8 cellular contexts compared by ENCODE assay signal in genomic region chr1:210250998-210251679, GRCh38. TPM values are rescaled to one million over a fixed set of nuclear protein-coding genes. Genes with fewer than 3 reads are reported as not detected.
DNase-seq lines count a peak whose midpoint lies in the region; ATAC-seq, FAIRE-seq and TF ChIP-seq lines count a peak whose summit lies in the region.

No MANE protein-coding gene starts in this region.

- no peak for FAIRE-seq in D721Med (lab: Jason Lieb, UNC)

- H3K4me1 ChIP-seq in HUES6 (ENCODE audit: control insufficient read depth, insufficient read depth, low read length) (peaks cover 30% of the 10 kb centered on the region), Panc1 (ENCODE audit: control insufficient read depth, insufficient read depth, low read length) (no peaks in the 10 kb centered on the region), colonic mucosa (no peaks in the 10 kb centered on the region)

- no peak for TF ChIP-seq POLR2A in erythroblast (IDR thresholded peaks at IDR 0.05; ENCODE audit: low read length)

- CTCF ChIA-PET in Panc1 (lab: Charles Lee) = no interaction called here

- peak overlapping the region; percentile 48 for H3K4me3 Mint-ChIP-seq in stimulated activated naive CD8-positive, alpha-beta T cell treated with anti-CD3 and anti-CD28 coated beads, Interleukin-15, Interleukin-2, amounts not matched to agents 100 ng/mL and 50 ng/mL, for 24 hours

- no peaks in the 10 kb centered on the region for H3K9me3 Mint-ChIP-seq in stimulated activated naive CD8-positive, alpha-beta T cell treated with anti-CD3 and anti-CD28 coated beads, Interleukin-15, Interleukin-2, amounts not matched to agents 100 ng/mL and 50 ng/mL, for 24 hours

- H3K27me3 ChIP-seq in HUES6 (ENCODE audit: control insufficient read depth, insufficient read depth, low read length) = peaks cover 33% of the 10 kb centered on the region
- peaks cover 6% of the 10 kb centered on the region; the same call in 1 of the 2 replicates for H3K27me3 ChIP-seq in Panc1 (ENCODE audit: control insufficient read depth, insufficient read depth, low read length)
- H3K27me3 ChIP-seq in colonic mucosa = no peaks in the 10 kb centered on the region

- in situ Hi-C loops in Panc1 (cut with HindIII; ENCODE audit: low pct_unique_long_range_greater_than_20kb, low sequenced_read_pairs) = no loop called here

- intact Hi-C loops in Panc1 (cut with micrococcal nuclease; ENCODE audit: unreplicated experiment) (no loop called here), colonic mucosa (cut with DNase I) (no loop called here)

- H3K36me3 Mint-ChIP-seq in stimulated activated naive CD8-positive, alpha-beta T cell treated with anti-CD3 and anti-CD28 coated beads, Interleukin-15, Interleukin-2, amounts not matched to agents 100 ng/mL and 50 ng/mL, for 24 hours (ENCODE audit: low read depth) = no peaks in the 10 kb centered on the region

- H3K27me3 Mint-ChIP-seq in stimulated activated naive CD8-positive, alpha-beta T cell treated with anti-CD3 and anti-CD28 coated beads, Interleukin-15, Interleukin-2, amounts not matched to agents 100 ng/mL and 50 ng/mL, for 24 hours = peaks cover 78% of the 10 kb centered on the region

- H3K36me3 ChIP-seq in HUES6 (ENCODE audit: control insufficient read depth, insufficient read depth, low read length) (no peaks in the 10 kb centered on the region), Panc1 (ENCODE audit: control insufficient read depth, insufficient read depth, low read length) (no peaks in the 10 kb centered on the region), colonic mucosa (no peaks in the 10 kb centered on the region)

- H3K27ac ChIP-seq in HUES6 (ENCODE audit: low read depth, low read length) (peak overlapping the region; percentile 76; the same call in 1 of the 2 replicates), Panc1 (ENCODE audit: low read length) (no peak overlapping the region), colonic mucosa (peak overlapping the region; percentile 0)

- H3K9me3 ChIP-seq in HUES6 (ENCODE audit: control insufficient read depth, insufficient read depth, low read depth, low read length) (no peaks in the 10 kb centered on the region), Panc1 (ENCODE audit: control insufficient read depth, insufficient read depth, low read depth, low read length) (no peaks in the 10 kb centered on the region), colonic mucosa (no peaks in the 10 kb centered on the region)

- DNase-seq in D721Med (ENCODE audit: insufficient read length, low spot score) (peak; percentile 85), Panc1 (ENCODE audit: low read depth, low spot score) (no peak), colonic mucosa (peak; percentile 59), left lobe of liver (ENCODE audit: low spot score) (no peak), SIG-M5 (lab: John Stamatoyannopoulos, UW) (no peak), erythroblast (lab: John Stamatoyannopoulos, UW) (no peak)

- H3K27ac Mint-ChIP-seq in stimulated activated naive CD8-positive, alpha-beta T cell treated with anti-CD3 and anti-CD28 coated beads, Interleukin-15, Interleukin-2, amounts not matched to agents 100 ng/mL and 50 ng/mL, for 24 hours = no peak overlapping the region

- TF ChIP-seq CTCF in D721Med (IDR thresholded peaks at IDR 0.05; ENCODE audit: insufficient read depth, missing control alignments) (no peak), Panc1 (IDR thresholded peaks at IDR 0.05) (no peak), colonic mucosa (IDR thresholded peaks at IDR 0.05) (no peak)

- H3K4me3 ChIP-seq in HUES6 (ENCODE audit: low read depth, low read length) (peak overlapping the region; percentile 92), Panc1 (ENCODE audit: low read depth in 2 of 2, low read length in 2 of 2) (peak overlapping the region; percentile 37 to 38), colonic mucosa (peak overlapping the region; percentile 32)

- H3K4me1 Mint-ChIP-seq in stimulated activated naive CD8-positive, alpha-beta T cell treated with anti-CD3 and anti-CD28 coated beads, Interleukin-15, Interleukin-2, amounts not matched to agents 100 ng/mL and 50 ng/mL, for 24 hours (ENCODE audit: low read depth) = peaks cover 29% of the 10 kb centered on the region

- peak overlapping the region; percentile 98 for H3K9ac ChIP-seq in HUES6 (ENCODE audit: low read length)
- peak overlapping the region in 1 of 2 donors; percentile 32 for H3K9ac ChIP-seq in colonic mucosa (ENCODE audit: low read depth in 2 of 2, low read length in 2 of 2)

- ATAC-seq in Panc1 (peak; percentile 65), left lobe of liver (peak; percentile 20)

- BruUV-seq in Panc1 (replicated peaks; lab: Mats Ljungman, UMichigan) = no TSS peak

- POLR2A ChIA-PET in Panc1 (lab: Charles Lee) = no interaction called here

RNA-seq across cellular contexts. Expression of gene SERTAD4, which starts 18.5 kb away (rescaled TPM):
- total RNA-seq in Panc1 (2021; ENCODE audit: unreplicated experiment) (0.31 TPM), colonic mucosa (1 to 10 TPM; 4.2 to 4.6 TPM), left lobe of liver (not detected)
- polyA plus RNA-seq in Panc1 (2012; ENCODE audit: insufficient read length) = not detected

Comparison
In these comparisons a context has a peak if more than half of its experiments do, and no peak if none do; other contexts are left out.
1. DNase-seq: peak in D721Med (single experiment) and colonic mucosa (single experiment); none in Panc1 (single experiment), left lobe of liver (single experiment), SIG-M5 (single experiment) and erythroblast (0 of 2).
2. H3K4me3 ChIP-seq: peak in every context shown above with its lines; median percentile 92 in HUES6; 38 in Panc1; 32 in colonic mucosa.